In genomic region chr20:62157387-62158087, GRCh38 we compare ENCODE assay signal across 1 cellular context.
TF ChIP-seq lines count a peak whose summit lies in the region.

No MANE protein-coding gene starts in this region.

TF ChIP-seq in HepG2, 621 proteins besides CTCF, POLR2A, EP300 and RAD21 (continued from another document and continues in another):
- no peak for TF ChIP-seq DZIP1 (CRISPR knock-in tag; IDR thresholded peaks at IDR 0.05)
- no peak for TF ChIP-seq HDAC2 (CRISPR knock-in tag; IDR thresholded peaks at IDR 0.05)
- no peak for TF ChIP-seq FOXA1 (IDR thresholded peaks at IDR 0.05)
- TF ChIP-seq FOXA1 (CRISPR knock-in tag; IDR thresholded peaks at IDR 0.05) = no peak
- no peak for TF ChIP-seq EEA1 (CRISPR knock-in tag; IDR thresholded peaks at IDR 0.05; ENCODE audit: borderline replicate concordance)
- no peak for TF ChIP-seq JARID2 (CRISPR knock-in tag; IDR thresholded peaks at IDR 0.05; ENCODE audit: insufficient replicate concordance)
- no peak for TF ChIP-seq ZXDC (CRISPR knock-in tag; IDR thresholded peaks at IDR 0.05)
- no peak for TF ChIP-seq ZNF549 (CRISPR knock-in tag; IDR thresholded peaks at IDR 0.05)
- TF ChIP-seq NBN (conservative IDR thresholded peaks at IDR 0.05) = no peak
- peak; percentile 21; the same call in 1 of the 2 replicates for TF ChIP-seq HDAC1 (CRISPR knock-in tag; IDR thresholded peaks at IDR 0.05)
- TF ChIP-seq HIVEP1 (CRISPR knock-in tag; IDR thresholded peaks at IDR 0.05) = 0 out of 2 replicates have a peak, but pooled peaks have one; percentile 17
- TF ChIP-seq ZNF12 (CRISPR knock-in tag; IDR thresholded peaks at IDR 0.05) = no peak
- no peak; the same call in 1 of the 2 replicates for TF ChIP-seq MYC (CRISPR knock-in tag; IDR thresholded peaks at IDR 0.05; ENCODE audit: borderline replicate concordance)
- TF ChIP-seq TAF1 (CRISPR knock-in tag; IDR thresholded peaks at IDR 0.05) = no peak
- TF ChIP-seq HOXA7 (CRISPR knock-in tag; IDR thresholded peaks at IDR 0.05) = no peak
- TF ChIP-seq ZNF7 (CRISPR knock-in tag; IDR thresholded peaks at IDR 0.05) = no peak
- no peak for TF ChIP-seq YY1 (IDR thresholded peaks at IDR 0.05; ENCODE audit: insufficient read depth, insufficient replicate concordance, low read depth, low read length)
- no peak for TF ChIP-seq DDIT3 (CRISPR knock-in tag; IDR thresholded peaks at IDR 0.05)
- TF ChIP-seq ZBTB38 (CRISPR knock-in tag; IDR thresholded peaks at IDR 0.05) = 0 out of 2 replicates have a peak, but pooled peaks have one; percentile 5
- TF ChIP-seq GLI4 (CRISPR knock-in tag; IDR thresholded peaks at IDR 0.05; ENCODE audit: borderline replicate concordance) = no peak
- TF ChIP-seq ONECUT2 (CRISPR knock-in tag; IDR thresholded peaks at IDR 0.05) = no peak
- TF ChIP-seq ZNF672 (CRISPR knock-in tag; IDR thresholded peaks at IDR 0.05) = no peak
- no peak for TF ChIP-seq CREM (IDR thresholded peaks at IDR 0.05)
- no peak for TF ChIP-seq CREM (CRISPR knock-in tag; IDR thresholded peaks at IDR 0.05)
- TF ChIP-seq FUBP1 (CRISPR knock-in tag; IDR thresholded peaks at IDR 0.05; ENCODE audit: borderline replicate concordance) = no peak
- TF ChIP-seq MNT (IDR thresholded peaks at IDR 0.05) = no peak
- no peak for TF ChIP-seq ZBTB44 (CRISPR knock-in tag; IDR thresholded peaks at IDR 0.05)
- no peak for TF ChIP-seq FOXC1 (CRISPR knock-in tag; IDR thresholded peaks at IDR 0.05; ENCODE audit: borderline replicate concordance)
- no peak for TF ChIP-seq XRCC5 (optimal IDR thresholded peaks at IDR 0.05; ENCODE audit: low read length)
- TF ChIP-seq ZNF75D (CRISPR knock-in tag; IDR thresholded peaks at IDR 0.05; ENCODE audit: borderline replicate concordance) = no peak
- no peak for TF ChIP-seq DRAP1 (CRISPR knock-in tag; IDR thresholded peaks at IDR 0.05)
- no peak for TF ChIP-seq RBAK (CRISPR knock-in tag; IDR thresholded peaks at IDR 0.05)
- TF ChIP-seq ZSCAN29 (CRISPR knock-in tag; conservative IDR thresholded peaks at IDR 0.05) = no peak
- no peak for TF ChIP-seq ZFP90 (CRISPR knock-in tag; IDR thresholded peaks at IDR 0.05; ENCODE audit: borderline replicate concordance)
- no peak for TF ChIP-seq NONO (IDR thresholded peaks at IDR 0.05)
- TF ChIP-seq NONO (CRISPR knock-in tag; conservative IDR thresholded peaks at IDR 0.05) = 0 out of 2 replicates have a peak, but pooled peaks have one; percentile 24
- TF ChIP-seq NR2F6 (IDR thresholded peaks at IDR 0.05) = no peak
- no peak for TF ChIP-seq NR2F6 (CRISPR knock-in tag; IDR thresholded peaks at IDR 0.05)
- TF ChIP-seq ARID4A (CRISPR knock-in tag; IDR thresholded peaks at IDR 0.05; ENCODE audit: borderline replicate concordance) = no peak
- TF ChIP-seq PBX3 (CRISPR knock-in tag; IDR thresholded peaks at IDR 0.05; ENCODE audit: borderline replicate concordance) = no peak
- TF ChIP-seq PAF1 (CRISPR knock-in tag; IDR thresholded peaks at IDR 0.05) = no peak
- TF ChIP-seq ZSCAN21 (CRISPR knock-in tag; IDR thresholded peaks at IDR 0.05; ENCODE audit: borderline replicate concordance) = 0 out of 2 replicates have a peak, but pooled peaks have one; percentile 52
- no peak for TF ChIP-seq SAP130 (CRISPR knock-in tag; IDR thresholded peaks at IDR 0.05; ENCODE audit: low read depth)
- TF ChIP-seq BCL3 (CRISPR knock-in tag; IDR thresholded peaks at IDR 0.05) = 0 out of 2 replicates have a peak, but pooled peaks have one; percentile 15
- TF ChIP-seq HOXA5 (CRISPR knock-in tag; IDR thresholded peaks at IDR 0.05) = no peak
- no peak for TF ChIP-seq ZFP82 (CRISPR knock-in tag; IDR thresholded peaks at IDR 0.05; ENCODE audit: borderline replicate concordance)
- TF ChIP-seq MAFK (conservative IDR thresholded peaks at IDR 0.05 in 1 of 2, IDR thresholded peaks at IDR 0.05 in 1 of 2; ENCODE audit: low read length in 2 of 2) = no peak
- TF ChIP-seq LBX2 (CRISPR knock-in tag; IDR thresholded peaks at IDR 0.05; ENCODE audit: borderline replicate concordance) = 0 out of 2 replicates have a peak, but pooled peaks have one; percentile 25
